ENCODE assay signal across 12 cellular contexts in the genomic region with DNA sequence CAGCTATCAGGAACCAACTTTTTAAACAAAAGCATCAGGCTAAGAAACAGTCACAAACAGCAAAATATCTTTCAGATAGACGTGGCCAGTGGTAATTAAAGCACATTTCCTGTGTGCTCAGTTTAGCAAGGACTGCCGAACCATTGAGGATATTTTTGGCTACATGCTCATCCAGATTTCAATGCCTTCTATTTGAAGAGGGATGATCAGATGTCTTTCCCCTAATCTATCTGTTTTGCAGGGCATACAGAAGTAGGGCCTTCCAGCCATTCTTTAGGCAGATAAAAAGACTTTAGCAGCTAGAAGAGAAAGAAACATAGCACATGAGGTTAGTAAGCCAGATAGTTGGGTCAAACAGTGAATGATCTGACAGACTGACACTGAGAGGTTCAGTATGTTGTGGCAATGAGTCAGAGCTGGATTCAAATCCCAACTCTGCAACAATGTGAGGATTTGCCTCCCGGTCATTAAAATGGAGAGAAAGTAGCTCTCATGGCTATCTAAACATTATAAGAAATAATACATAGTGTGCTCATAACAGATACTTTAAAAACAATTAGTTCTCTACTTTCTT.
DNase-seq lines count a peak whose midpoint lies in the region; ATAC-seq and TF ChIP-seq lines count a peak whose summit lies in the region.
"Had no signal": no experiment of that assay in that cellular context is flagged by ENCODE, and none has a peak within 500 bp of the region (broad histone marks: within the 10 kb centered on the region; RNA-seq: fewer than 3 reads in every experiment).

No MANE protein-coding gene starts in this region.

- H3K36me3 ChIP-seq in left lung, result no peaks in the 10 kb centered on the region
- no peaks in the 10 kb centered on the region for H3K36me3 ChIP-seq in stomach
- H3K36me3 ChIP-seq: esophagus muscularis mucosa, right lobe of liver, vagina had no signal

- TF ChIP-seq POLR2A in stomach (IDR thresholded peaks at IDR 0.05), result no peak

- H3K4me1 ChIP-seq in left lung, result no peaks in the 10 kb centered on the region
- H3K4me1 ChIP-seq in stomach, result no peaks in the 10 kb centered on the region
- H3K4me1 ChIP-seq: right lobe of liver, vagina had no signal

- TF ChIP-seq CTCF in AG04450 (IDR thresholded peaks at IDR 0.05; ENCODE audit: low read depth, low read length), result no peak
- TF ChIP-seq CTCF in left lung (IDR thresholded peaks at IDR 0.05), result no peak
- no peak for TF ChIP-seq CTCF in stomach (IDR thresholded peaks at IDR 0.05)

- CTCF ChIA-PET in AG04450 (lab: Charles Lee), result interaction anchor here (0.7 to 9.3 kb wide), 3 partner anchors 20 to 245 kb away, joined by 3 to 85 read pairs (median 5); no protein-coding TSS in a partner anchor

- WGBS in stomach, 5 donors, result 26 to 41% (median 36%) methylated on average over 3 of the region's 3 CpGs

- intact Hi-C loops in left lung (cut with DNase I) (no loop called here), stomach (cut with DNase I; ENCODE audit: low total_unique reads) (no loop called here)

- H3K27ac ChIP-seq in AG04450 (ENCODE audit: low read depth, low read length) (peak overlapping the region; percentile 73), left lung (no peak overlapping the region), stomach (peak overlapping the region in 2 of 5 donors; percentile 35 to 48)
- H3K27ac ChIP-seq: right lobe of liver, vagina had no signal

- no peak for TF ChIP-seq EP300 in stomach (IDR thresholded peaks at IDR 0.05)

- POLR2A ChIA-PET in AG04450 (lab: Yijun Ruan, JAX), result interaction anchor here (0.8 to 2.9 kb wide), 6 partner anchors 10 to 104 kb away, joined by 3 to 26 read pairs (median 4); partner anchors contain the start of gene PRKG2

- DNase-seq in AG04450 (ENCODE audit: low read depth, low spot score) (peak; percentile 37), astrocyte of the hippocampus (ENCODE audit: low read depth, low spot score) (peak; percentile 2), left lung (no peak), NCI-H510A (lab: John Stamatoyannopoulos, UW) (no peak), stomach (no peak), NCI-H1417 treated with DMSO at 0.1 percent for 48 hours (lab: John Stamatoyannopoulos, UW) (no peak), globus pallidus (ENCODE audit: low spot score) (no peak)
- DNase-seq: NCI-H1048 had no signal

- H3K4me3 ChIP-seq in AG04450 (ENCODE audit: low read depth, low read length) (no peak overlapping the region), left lung (no peak overlapping the region), stomach (no peak overlapping the region)
- H3K4me3 ChIP-seq: esophagus muscularis mucosa, right lobe of liver, vagina had no signal

- ATAC-seq in GM21717 (IDR thresholded peaks at IDR 0.05; ENCODE audit: unreplicated experiment) (peak; percentile 33), left lung (peak; percentile 39)

- H3K9me3 ChIP-seq in AG04450 (ENCODE audit: control insufficient read depth, insufficient read depth, low read length) (no peaks in the 10 kb centered on the region), left lung (peaks cover 0 to 2% of the 10 kb centered on the region in 2 donors), stomach (peaks cover 0 to 4% (median 0%) of the 10 kb centered on the region in 4 donors)
- H3K9me3 ChIP-seq: esophagus muscularis mucosa, right lobe of liver, vagina had no signal

- H3K27me3 ChIP-seq in AG04450 (ENCODE audit: control insufficient read depth, insufficient read depth, low read length) (no peaks in the 10 kb centered on the region), left lung (no peaks in the 10 kb centered on the region), stomach (no peaks in the 10 kb centered on the region)
- H3K27me3 ChIP-seq: esophagus muscularis mucosa, right lobe of liver, vagina had no signal

Comparison
In these comparisons a context has a peak if more than half of its experiments do, and no peak if none do; other contexts are left out.
1. DNase-seq: peak in AG04450 (single experiment) and astrocyte of the hippocampus (single experiment); none in left lung (0 of 2), NCI-H510A (single experiment), stomach (single experiment), NCI-H1417 treated with DMSO at 0.1 percent for 48 hours (single experiment) and globus pallidus (single experiment).